ENCODE assay signal across 15 cellular contexts in genomic region chr19:30172643-30173242, GRCh38.
DNase-seq lines count a peak whose midpoint lies in the region; ATAC-seq, FAIRE-seq and TF ChIP-seq lines count a peak whose summit lies in the region.
"Had no signal": no experiment of that assay in that cellular context is flagged by ENCODE, and none has a peak within 500 bp of the region (broad histone marks: within the 10 kb centered on the region; RNA-seq: fewer than 3 reads in every experiment).

No MANE protein-coding gene starts in this region.

- H2BK15ac ChIP-seq in neuronal stem cell (ENCODE audit: low read length), result no peak overlapping the region

- peak overlapping the region; percentile 59 for H3K14ac ChIP-seq in neuronal stem cell (ENCODE audit: low read length)

- DNase-seq in A549 (ENCODE audit: low read depth in 1 of 2, low spot score in 1 of 2) (no peak), Panc1 (ENCODE audit: low read depth, low spot score) (no peak), islet precursor cell (peak; percentile 50), neuronal stem cell (ENCODE audit: low spot score) (no peak), kidney glomerular epithelial cell (lab: John Stamatoyannopoulos, UW) (no peak), HAP-1 (ENCODE audit: low spot score in 2 of 2) (no peak), HEK293T (ENCODE audit: extremely low spot score) (no peak)
- DNase-seq: CD4-positive, CD25-positive, alpha-beta regulatory T cell; DMS53; GF-D8; GOT3; HCEC 1CT had no signal

- no peak overlapping the region for H2BK5ac ChIP-seq in neuronal stem cell (ENCODE audit: low read length)

- no peak for TF ChIP-seq POLR2A in A549 (IDR thresholded peaks at IDR 0.05; ENCODE audit: low read length)

- H3K36me3 ChIP-seq in Panc1 (ENCODE audit: control insufficient read depth, insufficient read depth, low read length), result no peaks in the 10 kb centered on the region
- no peaks in the 10 kb centered on the region for H3K36me3 ChIP-seq in neuronal stem cell (replicated peaks in 1 of 2; ENCODE audit: control insufficient read depth in 2 of 2, insufficient read depth in 2 of 2, low read length in 2 of 2)
- no peaks in the 10 kb centered on the region for H3K36me3 ChIP-seq in HAP-1 (replicated peaks)
- H3K36me3 ChIP-seq: BLaER1 treated with 17β-estradiol and CSF1 and Interleukin-3, amounts not matched to agents 10 nM and 100 nM had no signal

- H3K79me1 ChIP-seq in neuronal stem cell (ENCODE audit: low read depth, low read length), result no peaks in the 10 kb centered on the region

- H4K8ac ChIP-seq in neuronal stem cell (ENCODE audit: low read depth, low read length), result peak overlapping the region; percentile 89

- H2BK12ac ChIP-seq in neuronal stem cell (ENCODE audit: low read length), result no peak overlapping the region

- H3K23ac ChIP-seq in neuronal stem cell (ENCODE audit: low read depth, low read length, poor library complexity), result no peak overlapping the region

- peak; percentile 26 to 32; a peak in 2 of 6 replicates for ATAC-seq in A549
- peak; percentile 62 for ATAC-seq in Panc1
- no peak for ATAC-seq in GM18870 (IDR thresholded peaks at IDR 0.05; ENCODE audit: unreplicated experiment)

- in situ Hi-C loops in Panc1 (cut with HindIII; ENCODE audit: low pct_unique_long_range_greater_than_20kb, low sequenced_read_pairs), result no loop called here
- in situ Hi-C loops in HAP-1 (cut with MboI; ENCODE audit: low sequenced_read_pairs), result no loop called here

- no peaks in the 10 kb centered on the region for H3K4me1 ChIP-seq in A549
- H3K4me1 ChIP-seq in Panc1 (ENCODE audit: control insufficient read depth, insufficient read depth, low read length), result no peaks in the 10 kb centered on the region
- peaks cover 0 to 3% of the 10 kb centered on the region in 2 donors for H3K4me1 ChIP-seq in neuronal stem cell (ENCODE audit: control insufficient read depth in 2 of 2, insufficient read depth in 1 of 2, low read depth in 1 of 2, low read length in 2 of 2)
- no peaks in the 10 kb centered on the region for H3K4me1 ChIP-seq in HAP-1

- no peak overlapping the region for H3K9ac ChIP-seq in neuronal stem cell (ENCODE audit: low read depth, low read length, poor library complexity)
- H3K9ac ChIP-seq: BLaER1 treated with 17β-estradiol and CSF1 and Interleukin-3, amounts not matched to agents 10 nM and 100 nM had no signal

- H3K27ac ChIP-seq in A549, result no peak overlapping the region
- H3K27ac ChIP-seq in Panc1 (ENCODE audit: low read length), result no peak overlapping the region
- no peak overlapping the region for H3K27ac ChIP-seq in neuronal stem cell (replicated peaks; ENCODE audit: low read length)
- H3K27ac ChIP-seq: 22Rv1; BLaER1 treated with 17β-estradiol and CSF1 and Interleukin-3, amounts not matched to agents 10 nM and 100 nM had no signal

- no peak overlapping the region for H2AFZ ChIP-seq in neuronal stem cell (ENCODE audit: low read length)

- CTCF ChIA-PET in A549 (lab: Yijun Ruan, JAX) (no interaction called here), Panc1 (lab: Charles Lee) (no interaction called here), HEK293T (lab: Yijun Ruan, JAX) (no interaction called here)

- POLR2A ChIA-PET in A549 (lab: Yijun Ruan, JAX) (no interaction called here), Panc1 (lab: Charles Lee) (no interaction called here), HEK293T (lab: Yijun Ruan, JAX) (no interaction called here)

- H3K4me3 ChIP-seq in A549 (no peak overlapping the region), Panc1 (ENCODE audit: low read depth in 2 of 2, low read length in 2 of 2) (no peak overlapping the region), neuronal stem cell (ENCODE audit: low read length in 2 of 2) (no peak overlapping the region), HAP-1 (no peak overlapping the region)
- H3K4me3 ChIP-seq: BLaER1 treated with 17β-estradiol and CSF1 and Interleukin-3, amounts not matched to agents 10 nM and 100 nM had no signal

- no peak overlapping the region for H3K4me2 ChIP-seq in A549
- H3K4me2 ChIP-seq in neuronal stem cell (ENCODE audit: insufficient read depth, low read length, poor library complexity, severe bottlenecking), result no peak overlapping the region
- H3K4me2 ChIP-seq: BLaER1 treated with 17β-estradiol and CSF1 and Interleukin-3, amounts not matched to agents 10 nM and 100 nM had no signal

- no TSS peak for BruUV-seq in Panc1 (replicated peaks; lab: Mats Ljungman, UMichigan)

- no peak overlapping the region for H2AK5ac ChIP-seq in neuronal stem cell (ENCODE audit: low read depth, low read length)

- no peak for TF ChIP-seq EP300 in A549 (IDR thresholded peaks at IDR 0.05)

- WGBS in A549 (ENCODE audit: missing lambda C conversion rate), result 11% methylated on average over 8 of the region's 8 CpGs
- WGBS in neuronal stem cell (ENCODE audit: extremely low coverage in 2 of 2, insufficient read length in 2 of 2, insufficient replicate concordance in 1 of 2), 2 donors, result no CpG with 5 or more reads among the region's 8 CpGs

- H3K27me3 ChIP-seq in Panc1 (ENCODE audit: control insufficient read depth, insufficient read depth, low read length) (peaks cover 7% of the 10 kb centered on the region), neuronal stem cell (ENCODE audit: control insufficient read depth in 3 of 3, insufficient read depth in 3 of 3, low read depth in 1 of 3, low read length in 3 of 3) (no peaks in the 10 kb centered on the region), HAP-1 (ENCODE audit: low read depth) (no peaks in the 10 kb centered on the region)
- H3K27me3 ChIP-seq: BLaER1 treated with 17β-estradiol and CSF1 and Interleukin-3, amounts not matched to agents 10 nM and 100 nM had no signal

- TF ChIP-seq CTCF in A549 (IDR thresholded peaks at IDR 0.05) (no peak), Panc1 (IDR thresholded peaks at IDR 0.05) (no peak)

- intact Hi-C loops in Panc1 (cut with micrococcal nuclease; ENCODE audit: unreplicated experiment), result no loop called here

- no peak for TF ChIP-seq RAD21 in A549 (conservative IDR thresholded peaks at IDR 0.05 in 1 of 2, IDR thresholded peaks at IDR 0.05 in 1 of 2)

- H3K4ac ChIP-seq in neuronal stem cell (ENCODE audit: low read length), result no peak overlapping the region

- H4K91ac ChIP-seq in neuronal stem cell (ENCODE audit: low read depth, low read length, poor library complexity), result no peak overlapping the region

- no peaks in the 10 kb centered on the region; the same call in 1 of the 3 replicates for H3K9me3 ChIP-seq in A549
- H3K9me3 ChIP-seq in Panc1 (ENCODE audit: control insufficient read depth, insufficient read depth, low read depth, low read length), result no peaks in the 10 kb centered on the region
- H3K9me3 ChIP-seq in neuronal stem cell (replicated peaks in 1 of 2; ENCODE audit: control insufficient read depth in 2 of 2, insufficient read depth in 1 of 2, low read depth in 1 of 2, low read length in 2 of 2), result peaks cover 0 to 8% of the 10 kb centered on the region in 2 donors
- H3K9me3 ChIP-seq in HAP-1, result 0 out of 2 replicates have a peak, but pooled peaks cover 3% of the 10 kb centered on the region

- peak overlapping the region; percentile 33 for H3K18ac ChIP-seq in neuronal stem cell (ENCODE audit: low read length)

- H2BK120ac ChIP-seq in neuronal stem cell (ENCODE audit: low read depth, low read length), result no peak overlapping the region

- FAIRE-seq in A549 (lab: Jason Lieb, UNC), result no peak

TF ChIP-seq in A549, 52 proteins besides CTCF, POLR2A, EP300 and RAD21 (continues in another document):
- TF ChIP-seq RNF2 (IDR thresholded peaks at IDR 0.05; ENCODE audit: borderline replicate concordance, low read depth), result no peak
- TF ChIP-seq E2F6 (IDR thresholded peaks at IDR 0.05; ENCODE audit: borderline replicate concordance, low read depth), result no peak
- TF ChIP-seq HOXA7 (CRISPR knock-in tag; IDR thresholded peaks at IDR 0.05), result no peak
- TF ChIP-seq RARB (CRISPR knock-in tag; IDR thresholded peaks at IDR 0.05), result no peak
- TF ChIP-seq TFCP2L1 (CRISPR knock-in tag; IDR thresholded peaks at IDR 0.05), result no peak
- no peak for TF ChIP-seq SMC3 (IDR thresholded peaks at IDR 0.05)
- no peak for TF ChIP-seq CEBPB (IDR thresholded peaks at IDR 0.05)
- no peak for TF ChIP-seq FOSB (CRISPR knock-in tag; IDR thresholded peaks at IDR 0.05)
- TF ChIP-seq HDAC2 (IDR thresholded peaks at IDR 0.05), result no peak

TF ChIP-seq in HEK293T, 16 proteins besides CTCF, POLR2A, EP300 and RAD21:
- TF ChIP-seq ELF4 (IDR thresholded peaks at IDR 0.05), result no peak
- TF ChIP-seq FOXM1 (IDR thresholded peaks at IDR 0.05; ENCODE audit: borderline replicate concordance), result no peak
TF ChIP-seq in HEK293T: peak in this region for 0.
